ENCODE assay signal across 21 cellular contexts in the genomic region with DNA sequence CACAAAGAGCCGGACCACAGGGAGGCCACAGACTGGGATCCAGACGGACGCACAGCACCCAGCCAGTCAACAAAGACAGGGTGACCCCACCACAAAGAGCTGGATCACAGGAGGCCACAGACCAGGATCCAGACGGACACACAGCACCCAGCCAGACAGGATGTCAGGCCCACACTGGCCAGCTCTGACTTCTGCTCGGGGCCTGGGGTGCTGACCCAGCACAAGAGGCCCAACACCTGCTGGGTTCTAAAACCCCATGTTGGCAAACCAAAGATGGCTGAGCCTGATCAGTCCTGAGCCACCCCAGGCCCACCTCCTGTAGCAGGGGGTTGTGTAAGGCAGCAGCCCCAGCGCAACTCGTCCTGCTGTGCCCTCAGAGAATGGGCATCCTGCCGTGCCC.
"Had no signal": no experiment of that assay in that cellular context is flagged by ENCODE, and none has a peak within 500 bp of the region (broad histone marks: within the 10 kb centered on the region; RNA-seq: fewer than 3 reads in every experiment).

No MANE protein-coding gene starts in this region.

- DNase-seq: activated CD4-positive, alpha-beta T cell treated with anti-CD3 and anti-CD28 coated beads for 1 hour; activated CD4-positive, alpha-beta T cell treated with anti-CD3 and anti-CD28 coated beads, Interleukin-2, amount 50 U/mL, for 1 hour; activated CD8-positive, alpha-beta T cell treated with anti-CD3 and anti-CD28 coated beads, Interleukin-2, amount 10 ng/mL, durations not matched to agents 7 days and 5 days; aorta; brain microvascular endothelial cell; caudate nucleus; effector memory CD4-positive, alpha-beta T cell; foreskin melanocyte; lower lobe of right lung; mesendoderm; naive thymus-derived CD4-positive, alpha-beta T cell; stimulated activated CD4-positive, alpha-beta T cell treated with anti-CD3 and anti-CD28 coated beads, Interleukin-12 subunit alpha, Interleukin-12 subunit beta, amount 100 ng/mL, for 4 hours; stimulated activated CD4-positive, alpha-beta T cell treated with anti-CD3 and anti-CD28 coated beads, Interleukin-4, amount 100 ng/mL, for 4 hours; stimulated activated naive CD8-positive, alpha-beta T cell treated with anti-CD3 and anti-CD28 coated beads, Interleukin-15, amount 100 ng/mL, for 72 hours; T-helper 1 cell; tibial artery had no signal

- H3K27me3 Mint-ChIP-seq: activated T-helper 17 cell treated with anti-CD3 and anti-CD28 coated beads, Interleukin-2, amount 50 U/mL, for 72 hours; naive thymus-derived CD4-positive, alpha-beta T cell; stimulated activated naive CD8-positive, alpha-beta T cell treated with anti-CD3 and anti-CD28 coated beads, Interleukin-15, amount 100 ng/mL, for 72 hours had no signal

- H3K27ac Mint-ChIP-seq: activated CD8-positive, alpha-beta T cell treated with anti-CD3 and anti-CD28 coated beads, Interleukin-2, amount 10 ng/mL, durations not matched to agents 7 days and 5 days; activated T-helper 17 cell treated with anti-CD3 and anti-CD28 coated beads, Interleukin-2, amount 50 U/mL, for 72 hours; stimulated activated naive CD8-positive, alpha-beta T cell treated with anti-CD3 and anti-CD28 coated beads, Interleukin-15, amount 100 ng/mL, for 72 hours had no signal

- H3K9me3 Mint-ChIP-seq: activated naive CD4-positive, alpha-beta T cell treated with anti-CD3 and anti-CD28 coated beads, Interleukin-2, amount 50 U/mL, for 72 hours; activated T-helper 17 cell treated with anti-CD3 and anti-CD28 coated beads, Interleukin-2, amount 50 U/mL, for 72 hours; naive thymus-derived CD4-positive, alpha-beta T cell; stimulated activated naive CD8-positive, alpha-beta T cell treated with anti-CD3 and anti-CD28 coated beads, Interleukin-15, amount 100 ng/mL, for 72 hours had no signal

- ATAC-seq: activated CD8-positive, alpha-beta T cell treated with anti-CD3 and anti-CD28 coated beads, Interleukin-2, amount 10 ng/mL, durations not matched to agents 7 days and 5 days; activated naive CD4-positive, alpha-beta T cell treated with anti-CD3 and anti-CD28 coated beads, Interleukin-2, amount 50 U/mL, for 72 hours; activated T-helper 17 cell treated with anti-CD3 and anti-CD28 coated beads, Interleukin-2, amount 50 U/mL, for 72 hours; esophagus mucosa; left lobe of liver; lower lobe of right lung; naive thymus-derived CD4-positive, alpha-beta T cell; right cardiac atrium; stimulated activated naive CD8-positive, alpha-beta T cell treated with anti-CD3 and anti-CD28 coated beads, Interleukin-15, amount 100 ng/mL, for 72 hours had no signal

- H3K4me3 Mint-ChIP-seq: activated CD8-positive, alpha-beta T cell treated with anti-CD3 and anti-CD28 coated beads, Interleukin-2, amount 10 ng/mL, durations not matched to agents 7 days and 5 days; activated T-helper 17 cell treated with anti-CD3 and anti-CD28 coated beads, Interleukin-2, amount 50 U/mL, for 72 hours; stimulated activated naive CD8-positive, alpha-beta T cell treated with anti-CD3 and anti-CD28 coated beads, Interleukin-15, amount 100 ng/mL, for 72 hours had no signal
